In the genomic region with DNA sequence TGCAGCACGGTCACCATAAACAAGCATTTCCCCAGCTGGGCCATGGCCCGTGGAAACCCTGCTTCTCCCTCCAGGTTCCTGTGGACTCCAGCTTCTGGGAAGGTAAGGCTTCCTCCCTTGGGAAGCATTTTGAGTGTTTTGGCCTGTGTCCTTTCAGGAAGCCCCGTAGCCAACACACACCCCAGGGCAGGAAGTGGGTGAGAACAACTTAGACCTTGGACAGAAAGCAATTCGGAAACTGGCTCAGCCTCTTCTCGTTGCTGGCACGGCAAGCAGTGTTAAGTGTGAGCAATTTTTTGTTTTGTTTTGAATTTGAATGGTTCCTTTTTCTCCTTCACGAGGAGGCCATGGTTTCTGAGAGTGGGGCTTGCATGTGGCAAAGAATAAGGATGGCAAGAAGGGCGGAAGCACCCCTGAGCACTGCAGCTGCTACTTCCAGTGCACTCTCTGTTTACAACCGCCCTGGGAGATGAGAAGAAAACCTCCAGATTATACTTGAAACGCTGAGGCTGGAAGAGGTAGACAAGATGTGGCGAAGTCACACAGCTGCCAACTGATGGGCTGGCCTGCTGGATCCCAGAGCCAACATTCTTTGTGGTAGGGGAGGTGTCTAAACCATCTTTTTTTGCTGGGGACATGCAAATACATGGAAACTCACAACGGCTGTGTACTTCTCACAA, we compare ENCODE assay signal across 14 cellular contexts. TPM values are rescaled to one million over a fixed set of nuclear protein-coding genes. Genes with fewer than 3 reads are reported as not detected.
DNase-seq lines count a peak whose midpoint lies in the region; ATAC-seq, FAIRE-seq and TF ChIP-seq lines count a peak whose summit lies in the region.
"Had no signal": no experiment of that assay in that cellular context is flagged by ENCODE, and none has a peak within 500 bp of the region (broad histone marks: within the 10 kb centered on the region; RNA-seq: fewer than 3 reads in every experiment).

No MANE protein-coding gene starts in this region.

- no peak overlapping the region for H3K4me3 ChIP-seq in naive thymus-derived CD4-positive, alpha-beta T cell (ENCODE audit: low read length)
- H3K4me3 ChIP-seq in WERI-Rb-1 (ENCODE audit: low read depth, low read length), result no peak overlapping the region

- intact Hi-C loops in CD14-positive monocyte (cut with micrococcal nuclease), result no loop called here
- intact Hi-C loops in dendritic cell treated with granulocyte-macrophage colony-stimulating factor and Interleukin-4, amounts not matched to agents 40 ng/mL and 50 ng/mL, for 4 days (cut with micrococcal nuclease), result no loop called here
- intact Hi-C loops in naive thymus-derived CD4-positive, alpha-beta T cell (cut with micrococcal nuclease), result no loop called here

- H3K36me3 Mint-ChIP-seq in CD14-positive monocyte, result peaks cover 4% of the 10 kb centered on the region in 2 donors
- H3K36me3 Mint-ChIP-seq in dendritic cell treated with granulocyte-macrophage colony-stimulating factor and Interleukin-4, amounts not matched to agents 40 ng/mL and 50 ng/mL, for 4 days (ENCODE audit: low read depth), result no peaks in the 10 kb centered on the region
- H3K36me3 Mint-ChIP-seq in naive thymus-derived CD4-positive, alpha-beta T cell, result no peaks in the 10 kb centered on the region
- H3K36me3 Mint-ChIP-seq: activated naive CD8-positive, alpha-beta T cell treated with anti-CD3 and anti-CD28 coated beads for 36 hours had no signal

- H3K9me3 Mint-ChIP-seq in CD14-positive monocyte, result no peaks in the 10 kb centered on the region
- no peaks in the 10 kb centered on the region for H3K9me3 Mint-ChIP-seq in dendritic cell treated with granulocyte-macrophage colony-stimulating factor and Interleukin-4, amounts not matched to agents 40 ng/mL and 50 ng/mL, for 4 days
- H3K9me3 Mint-ChIP-seq in naive thymus-derived CD4-positive, alpha-beta T cell, result no peaks in the 10 kb centered on the region
- H3K9me3 Mint-ChIP-seq: activated naive CD8-positive, alpha-beta T cell treated with anti-CD3 and anti-CD28 coated beads for 36 hours had no signal

- H3K27me3 ChIP-seq in naive thymus-derived CD4-positive, alpha-beta T cell (ENCODE audit: control insufficient read depth in 2 of 2, insufficient read depth in 2 of 2, low read length in 2 of 2), result no peaks in the 10 kb centered on the region
- no peaks in the 10 kb centered on the region for H3K27me3 ChIP-seq in WERI-Rb-1 (ENCODE audit: insufficient read depth, low read depth, severe bottlenecking)

- peak; percentile 50 for ATAC-seq in HG02678 (IDR thresholded peaks at IDR 0.05; ENCODE audit: unreplicated experiment)
- ATAC-seq in naive thymus-derived CD4-positive, alpha-beta T cell, result peak; percentile 50
- ATAC-seq in GM18907 (IDR thresholded peaks at IDR 0.05; ENCODE audit: unreplicated experiment), result no peak
- ATAC-seq: esophagus mucosa had no signal

- CTCF ChIA-PET in naive thymus-derived CD4-positive, alpha-beta T cell (lab: Charles Lee), result no interaction called here
- CTCF ChIA-PET in GM10248 (lab: Yijun Ruan, JAX), result interaction anchor here (1.0 kb wide), 1 partner anchor 9 kb away, joined by 3 read pairs; no protein-coding TSS in a partner anchor

- FAIRE-seq in RCC 7860 (lab: Jason Lieb, UNC), result no peak
- FAIRE-seq: TTC549 had no signal

- no peaks in the 10 kb centered on the region for H3K36me3 ChIP-seq in naive thymus-derived CD4-positive, alpha-beta T cell (ENCODE audit: control insufficient read depth in 2 of 3, insufficient read depth in 3 of 3, low read length in 3 of 3)
- no peaks in the 10 kb centered on the region for H3K36me3 ChIP-seq in WERI-Rb-1

- H3K4me3 Mint-ChIP-seq in CD14-positive monocyte, result peak overlapping the region; percentile 64 to 80
- peak overlapping the region; percentile 68 for H3K4me3 Mint-ChIP-seq in dendritic cell treated with granulocyte-macrophage colony-stimulating factor and Interleukin-4, amounts not matched to agents 40 ng/mL and 50 ng/mL, for 4 days
- H3K4me3 Mint-ChIP-seq in naive thymus-derived CD4-positive, alpha-beta T cell, result peak overlapping the region in 6 of 10 donors; percentile 8 to 44 (median 18)
- H3K4me3 Mint-ChIP-seq: activated naive CD8-positive, alpha-beta T cell treated with anti-CD3 and anti-CD28 coated beads for 36 hours had no signal

- POLR2A ChIA-PET in naive thymus-derived CD4-positive, alpha-beta T cell (lab: Charles Lee), result no interaction called here
- POLR2A ChIA-PET in GM10248 (lab: Yijun Ruan, JAX), result no interaction called here

- H3K4me1 Mint-ChIP-seq in CD14-positive monocyte, result peaks cover 68% of the 10 kb centered on the region
- peaks cover 55% of the 10 kb centered on the region for H3K4me1 Mint-ChIP-seq in dendritic cell treated with granulocyte-macrophage colony-stimulating factor and Interleukin-4, amounts not matched to agents 40 ng/mL and 50 ng/mL, for 4 days (ENCODE audit: low read depth)
- H3K4me1 Mint-ChIP-seq in naive thymus-derived CD4-positive, alpha-beta T cell, result peaks cover 4 to 12% (median 6%) of the 10 kb centered on the region in 7 donors

- peak overlapping the region; percentile 80 to 92 (median 91) for H3K27ac Mint-ChIP-seq in CD14-positive monocyte
- H3K27ac Mint-ChIP-seq in dendritic cell treated with granulocyte-macrophage colony-stimulating factor and Interleukin-4, amounts not matched to agents 40 ng/mL and 50 ng/mL, for 4 days, result peak overlapping the region; percentile 85
- peak overlapping the region in 3 of 9 donors; percentile 18 to 77 (median 34) for H3K27ac Mint-ChIP-seq in naive thymus-derived CD4-positive, alpha-beta T cell
- H3K27ac Mint-ChIP-seq: activated naive CD8-positive, alpha-beta T cell treated with anti-CD3 and anti-CD28 coated beads for 36 hours had no signal

- DNase-seq in CD14-positive monocyte (ENCODE audit: low spot score), result no peak
- no peak for DNase-seq in naive thymus-derived CD4-positive, alpha-beta T cell
- no peak for DNase-seq in WERI-Rb-1
- no peak for DNase-seq in GM10248 (ENCODE audit: extremely low spot score)
- DNase-seq in RCC 7860 (ENCODE audit: low spot score), result no peak
- DNase-seq: activated naive CD8-positive, alpha-beta T cell treated with anti-CD3 and anti-CD28 coated beads for 36 hours; DMS53; NCI-H2107 had no signal

- no peaks in the 10 kb centered on the region for H3K27me3 Mint-ChIP-seq in CD14-positive monocyte (ENCODE audit: low read depth in 3 of 3)
- no peaks in the 10 kb centered on the region for H3K27me3 Mint-ChIP-seq in dendritic cell treated with granulocyte-macrophage colony-stimulating factor and Interleukin-4, amounts not matched to agents 40 ng/mL and 50 ng/mL, for 4 days
- H3K27me3 Mint-ChIP-seq in naive thymus-derived CD4-positive, alpha-beta T cell, result peaks cover 0 to 11% (median 3%) of the 10 kb centered on the region in 5 donors
- H3K27me3 Mint-ChIP-seq: activated naive CD8-positive, alpha-beta T cell treated with anti-CD3 and anti-CD28 coated beads for 36 hours had no signal

- no peak overlapping the region for H3K27ac ChIP-seq in naive thymus-derived CD4-positive, alpha-beta T cell (ENCODE audit: low read depth, low read length)
- H3K27ac ChIP-seq in WERI-Rb-1, result no peak overlapping the region

- H3K9me3 ChIP-seq in naive thymus-derived CD4-positive, alpha-beta T cell (ENCODE audit: control insufficient read depth in 2 of 3, low read length in 3 of 3), result no peaks in the 10 kb centered on the region
- H3K9me3 ChIP-seq in WERI-Rb-1 (ENCODE audit: severe bottlenecking), result peaks cover 4% of the 10 kb centered on the region

- TF ChIP-seq CTCF in CD14-positive monocyte (IDR thresholded peaks at IDR 0.05) (no peak), WERI-Rb-1 (IDR thresholded peaks at IDR 0.05; ENCODE audit: low read depth, low read length) (no peak), GM10248 (IDR thresholded peaks at IDR 0.05; ENCODE audit: control extremely low read depth, extremely low read depth, low read depth, missing control alignments) (no peak)

- H3K4me1 ChIP-seq in naive thymus-derived CD4-positive, alpha-beta T cell (ENCODE audit: control insufficient read depth in 2 of 2, insufficient read depth in 2 of 2, low read length in 2 of 2), result no peaks in the 10 kb centered on the region

RNA-seq across cellular contexts. Expression of gene CYTL1, which starts 14.1 kb away (rescaled TPM):
- under 1 TPM in 1 of 2 donors, not detected in 1; 0.56 TPM for polyA plus RNA-seq in CD14-positive monocyte
- total RNA-seq in naive thymus-derived CD4-positive, alpha-beta T cell, result 1 to 10 TPM in 1 of 5 experiments, not detected in 4; 1.6 TPM
- not detected for polyA plus RNA-seq in naive thymus-derived CD4-positive, alpha-beta T cell
- total RNA-seq: activated naive CD8-positive, alpha-beta T cell treated with anti-CD3 and anti-CD28 coated beads for 36 hours; myocyte had no signal

RNA-seq across cellular contexts. Expression of gene STK32B, which starts 17.9 kb away (rescaled TPM):
- under 1 TPM; 0.61 to 0.75 TPM for polyA plus RNA-seq in CD14-positive monocyte
- 1 to 10 TPM in 1 of 5 experiments, not detected in 4; 1.7 TPM for total RNA-seq in naive thymus-derived CD4-positive, alpha-beta T cell
- polyA plus RNA-seq in naive thymus-derived CD4-positive, alpha-beta T cell, result not detected
- total RNA-seq: activated naive CD8-positive, alpha-beta T cell treated with anti-CD3 and anti-CD28 coated beads for 36 hours had no signal

Comparison
In these comparisons a context has a peak if more than half of its experiments do, and no peak if none do; other contexts are left out.
1. H3K4me3 Mint-ChIP-seq: peak in every context shown above with its lines; median percentile 72 in CD14-positive monocyte; 68 in dendritic cell treated with granulocyte-macrophage colony-stimulating factor and Interleukin-4, amounts not matched to agents 40 ng/mL and 50 ng/mL, for 4 days; 18 in naive thymus-derived CD4-positive, alpha-beta T cell.